1 cellular context compared by ENCODE assay signal in the genomic region with DNA sequence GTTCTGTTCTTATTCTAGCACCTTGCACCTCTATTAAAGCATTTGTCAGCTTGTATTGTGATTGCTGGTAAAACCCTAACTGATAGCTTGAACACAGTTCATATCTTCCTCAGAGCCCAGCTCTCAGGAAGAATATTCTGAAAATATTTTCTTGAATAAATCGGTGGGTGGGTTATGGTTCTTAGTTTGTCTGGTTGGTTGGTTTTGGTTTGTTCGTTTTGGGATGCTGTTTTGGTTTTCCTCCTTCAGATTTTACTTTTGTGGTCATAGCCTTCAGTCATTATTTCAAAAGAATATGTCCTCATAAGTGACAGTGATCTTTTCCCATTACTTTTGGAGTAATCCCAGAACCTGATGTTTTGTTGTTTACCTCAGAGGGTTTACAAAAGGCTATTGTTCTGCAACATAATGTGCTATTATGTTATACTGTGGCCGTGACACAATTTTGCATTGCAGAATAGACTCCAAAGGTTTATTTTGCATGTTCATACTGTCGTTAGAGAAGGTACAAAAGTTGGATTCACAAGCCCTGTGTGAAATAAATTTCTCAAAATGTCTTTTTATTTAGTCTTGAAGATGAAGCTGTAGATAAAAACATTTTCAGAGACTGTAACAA.
TF ChIP-seq lines count a peak whose summit lies in the region.

No MANE protein-coding gene starts in this region.

TF ChIP-seq in K562, 482 proteins besides CTCF, POLR2A, EP300 and RAD21 (continued from another document and continues in another):
- TF ChIP-seq, protein P1, sequence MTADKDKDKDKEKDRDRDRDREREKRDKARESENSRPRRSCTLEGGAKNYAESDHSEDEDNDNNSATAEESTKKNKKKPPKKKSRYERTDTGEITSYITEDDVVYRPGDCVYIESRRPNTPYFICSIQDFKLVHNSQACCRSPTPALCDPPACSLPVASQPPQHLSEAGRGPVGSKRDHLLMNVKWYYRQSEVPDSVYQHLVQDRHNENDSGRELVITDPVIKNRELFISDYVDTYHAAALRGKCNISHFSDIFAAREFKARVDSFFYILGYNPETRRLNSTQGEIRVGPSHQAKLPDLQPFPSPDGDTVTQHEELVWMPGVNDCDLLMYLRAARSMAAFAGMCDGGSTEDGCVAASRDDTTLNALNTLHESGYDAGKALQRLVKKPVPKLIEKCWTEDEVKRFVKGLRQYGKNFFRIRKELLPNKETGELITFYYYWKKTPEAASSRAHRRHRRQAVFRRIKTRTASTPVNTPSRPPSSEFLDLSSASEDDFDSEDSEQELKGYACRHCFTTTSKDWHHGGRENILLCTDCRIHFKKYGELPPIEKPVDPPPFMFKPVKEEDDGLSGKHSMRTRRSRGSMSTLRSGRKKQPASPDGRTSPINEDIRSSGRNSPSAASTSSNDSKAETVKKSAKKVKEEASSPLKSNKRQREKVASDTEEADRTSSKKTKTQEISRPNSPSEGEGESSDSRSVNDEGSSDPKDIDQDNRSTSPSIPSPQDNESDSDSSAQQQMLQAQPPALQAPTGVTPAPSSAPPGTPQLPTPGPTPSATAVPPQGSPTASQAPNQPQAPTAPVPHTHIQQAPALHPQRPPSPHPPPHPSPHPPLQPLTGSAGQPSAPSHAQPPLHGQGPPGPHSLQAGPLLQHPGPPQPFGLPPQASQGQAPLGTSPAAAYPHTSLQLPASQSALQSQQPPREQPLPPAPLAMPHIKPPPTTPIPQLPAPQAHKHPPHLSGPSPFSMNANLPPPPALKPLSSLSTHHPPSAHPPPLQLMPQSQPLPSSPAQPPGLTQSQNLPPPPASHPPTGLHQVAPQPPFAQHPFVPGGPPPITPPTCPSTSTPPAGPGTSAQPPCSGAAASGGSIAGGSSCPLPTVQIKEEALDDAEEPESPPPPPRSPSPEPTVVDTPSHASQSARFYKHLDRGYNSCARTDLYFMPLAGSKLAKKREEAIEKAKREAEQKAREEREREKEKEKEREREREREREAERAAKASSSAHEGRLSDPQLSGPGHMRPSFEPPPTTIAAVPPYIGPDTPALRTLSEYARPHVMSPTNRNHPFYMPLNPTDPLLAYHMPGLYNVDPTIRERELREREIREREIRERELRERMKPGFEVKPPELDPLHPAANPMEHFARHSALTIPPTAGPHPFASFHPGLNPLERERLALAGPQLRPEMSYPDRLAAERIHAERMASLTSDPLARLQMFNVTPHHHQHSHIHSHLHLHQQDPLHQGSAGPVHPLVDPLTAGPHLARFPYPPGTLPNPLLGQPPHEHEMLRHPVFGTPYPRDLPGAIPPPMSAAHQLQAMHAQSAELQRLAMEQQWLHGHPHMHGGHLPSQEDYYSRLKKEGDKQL (CRISPR knock-in tag; IDR thresholded peaks at IDR 0.05; ENCODE audit: borderline replicate concordance) = no peak
- TF ChIP-seq CEBPG (CRISPR knock-in tag; IDR thresholded peaks at IDR 0.05) = no peak
- no peak for TF ChIP-seq CEBPG (tag; conservative IDR thresholded peaks at IDR 0.05 in 1 of 2, IDR thresholded peaks at IDR 0.05 in 1 of 2)
- no peak for TF ChIP-seq ZNF165 (CRISPR knock-in tag; IDR thresholded peaks at IDR 0.05; ENCODE audit: borderline replicate concordance)
- TF ChIP-seq ZNF263 (CRISPR knock-in tag; IDR thresholded peaks at IDR 0.05; ENCODE audit: borderline replicate concordance) = no peak
- TF ChIP-seq NCOA2 (IDR thresholded peaks at IDR 0.05; ENCODE audit: partially characterized antibody in 2 of 2) = no peak
- no peak for TF ChIP-seq ZNF24 (IDR thresholded peaks at IDR 0.05)
- TF ChIP-seq E2F1 (CRISPR knock-in tag; IDR thresholded peaks at IDR 0.05) = no peak
- TF ChIP-seq, protein P2, sequence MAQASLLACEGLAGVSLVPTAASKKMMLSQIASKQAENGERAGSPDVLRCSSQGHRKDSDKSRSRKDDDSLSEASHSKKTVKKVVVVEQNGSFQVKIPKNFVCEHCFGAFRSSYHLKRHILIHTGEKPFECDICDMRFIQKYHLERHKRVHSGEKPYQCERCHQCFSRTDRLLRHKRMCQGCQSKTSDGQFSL (CRISPR knock-in tag; IDR thresholded peaks at IDR 0.05) = no peak
- TF ChIP-seq, protein P2 (tag; IDR thresholded peaks at IDR 0.05) = no peak
- no peak for TF ChIP-seq KDM5B (IDR thresholded peaks at IDR 0.05; ENCODE audit: insufficient replicate concordance, low read depth, low read length)
- TF ChIP-seq HDAC1 (IDR thresholded peaks at IDR 0.05) = 0 out of 4 replicates have a peak, but pooled peaks of 1 of the 2 experiments have one; percentile 38
- no peak for TF ChIP-seq CBX2 (IDR thresholded peaks at IDR 0.05; ENCODE audit: insufficient read depth, low read length, poor library complexity, severe bottlenecking)
- no peak for TF ChIP-seq SMAD2 (IDR thresholded peaks at IDR 0.05; ENCODE audit: low read depth, low read length)
- no peak for TF ChIP-seq SNAPC5 (CRISPR knock-in tag; IDR thresholded peaks at IDR 0.05)
- peak; percentile 45 for TF ChIP-seq BRD9 (IDR thresholded peaks at IDR 0.05; ENCODE audit: low read depth, partially characterized antibody)
- TF ChIP-seq SIN3B (IDR thresholded peaks at IDR 0.05; ENCODE audit: low read depth) = no peak
- no peak for TF ChIP-seq GTF2E2 (tag; IDR thresholded peaks at IDR 0.05)
- no peak for TF ChIP-seq NR2C1 (IDR thresholded peaks at IDR 0.05)
- no peak for TF ChIP-seq NR2C1 (tag; IDR thresholded peaks at IDR 0.05)
- TF ChIP-seq ZBTB40 (IDR thresholded peaks at IDR 0.05) = peak; percentile 56; the same call in 1 of the 2 replicates
- no peak for TF ChIP-seq ZBTB40 (CRISPR knock-in tag; IDR thresholded peaks at IDR 0.05)
- 0 out of 4 replicates have a peak, but pooled peaks of 1 of the 2 experiments have one; percentile 30 for TF ChIP-seq ZNF639 (CRISPR knock-in tag; conservative IDR thresholded peaks at IDR 0.05 in 1 of 2, IDR thresholded peaks at IDR 0.05 in 1 of 2)
- TF ChIP-seq, protein P3, sequence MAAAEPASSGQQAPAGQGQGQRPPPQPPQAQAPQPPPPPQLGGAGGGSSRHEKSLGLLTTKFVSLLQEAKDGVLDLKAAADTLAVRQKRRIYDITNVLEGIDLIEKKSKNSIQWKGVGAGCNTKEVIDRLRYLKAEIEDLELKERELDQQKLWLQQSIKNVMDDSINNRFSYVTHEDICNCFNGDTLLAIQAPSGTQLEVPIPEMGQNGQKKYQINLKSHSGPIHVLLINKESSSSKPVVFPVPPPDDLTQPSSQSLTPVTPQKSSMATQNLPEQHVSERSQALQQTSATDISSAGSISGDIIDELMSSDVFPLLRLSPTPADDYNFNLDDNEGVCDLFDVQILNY (CRISPR knock-in tag; IDR thresholded peaks at IDR 0.05) = no peak
- no peak for TF ChIP-seq HEY1 (CRISPR knock-in tag; IDR thresholded peaks at IDR 0.05; ENCODE audit: borderline replicate concordance)
- TF ChIP-seq, protein P4, sequence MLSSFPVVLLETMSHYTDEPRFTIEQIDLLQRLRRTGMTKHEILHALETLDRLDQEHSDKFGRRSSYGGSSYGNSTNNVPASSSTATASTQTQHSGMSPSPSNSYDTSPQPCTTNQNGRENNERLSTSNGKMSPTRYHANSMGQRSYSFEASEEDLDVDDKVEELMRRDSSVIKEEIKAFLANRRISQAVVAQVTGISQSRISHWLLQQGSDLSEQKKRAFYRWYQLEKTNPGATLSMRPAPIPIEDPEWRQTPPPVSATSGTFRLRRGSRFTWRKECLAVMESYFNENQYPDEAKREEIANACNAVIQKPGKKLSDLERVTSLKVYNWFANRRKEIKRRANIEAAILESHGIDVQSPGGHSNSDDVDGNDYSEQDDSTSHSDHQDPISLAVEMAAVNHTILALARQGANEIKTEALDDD (IDR thresholded peaks at IDR 0.05) = 0 out of 2 replicates have a peak, but pooled peaks have one; percentile 52
- no peak for TF ChIP-seq RB1 (IDR thresholded peaks at IDR 0.05; ENCODE audit: low read depth)
- TF ChIP-seq ZNF184 (CRISPR knock-in tag; IDR thresholded peaks at IDR 0.05) = no peak
- TF ChIP-seq ZNF3 (CRISPR knock-in tag; IDR thresholded peaks at IDR 0.05) = no peak
- no peak for TF ChIP-seq GTF2F1 (IDR thresholded peaks at IDR 0.05; ENCODE audit: low read depth, low read length)
- no peak for TF ChIP-seq ZNF212 (CRISPR knock-in tag; IDR thresholded peaks at IDR 0.05)
- TF ChIP-seq EWSR1 (IDR thresholded peaks at IDR 0.05; ENCODE audit: borderline replicate concordance, low read depth, partially characterized antibody) = no peak
- no peak for TF ChIP-seq ZNF668 (CRISPR knock-in tag; IDR thresholded peaks at IDR 0.05)
- no peak for TF ChIP-seq E2F3 (CRISPR knock-in tag; IDR thresholded peaks at IDR 0.05)
- TF ChIP-seq PKNOX1 (IDR thresholded peaks at IDR 0.05) = no peak
- TF ChIP-seq HMG20B (CRISPR knock-in tag; IDR thresholded peaks at IDR 0.05) = no peak
- TF ChIP-seq HNRNPLL (IDR thresholded peaks at IDR 0.05; ENCODE audit: low read depth, low read length, poor library complexity, severe bottlenecking) = no peak
